ENCODE assay signal across 1 cellular context in genomic region chr11:8688414-8689362, GRCh38.
TF ChIP-seq lines count a peak whose summit lies in the region.

No MANE protein-coding gene starts in this region.

TF ChIP-seq in SK-N-SH, 30 proteins besides CTCF, POLR2A, EP300 and RAD21 (continued from another document):
- TF ChIP-seq REST (IDR thresholded peaks at IDR 0.05; ENCODE audit: low read depth, low read length) (peak; percentile 17; the same call in 1 of the 2 replicates), USF1 (IDR thresholded peaks at IDR 0.05; ENCODE audit: borderline replicate concordance, low read depth) (no peak), CHD2 (IDR thresholded peaks at IDR 0.05; ENCODE audit: low read length, partially characterized antibody) (peak; percentile 95), TEAD4 (IDR thresholded peaks at IDR 0.05; ENCODE audit: borderline replicate concordance, insufficient read depth) (no peak), NFIC (IDR thresholded peaks at IDR 0.05; ENCODE audit: borderline replicate concordance) (peak; percentile 4; the same call in 1 of the 2 replicates), USF2 (IDR thresholded peaks at IDR 0.05; ENCODE audit: borderline replicate concordance, low read depth, low read length) (no peak), RFX5 (IDR thresholded peaks at IDR 0.05; ENCODE audit: low read length) (no peak), MAX (IDR thresholded peaks at IDR 0.05; ENCODE audit: low read depth) (peak; percentile 72), SIN3A (IDR thresholded peaks at IDR 0.05; ENCODE audit: borderline replicate concordance, low read depth, low read length) (peak; percentile 94; the same call in 1 of the 2 replicates), GABPA (IDR thresholded peaks at IDR 0.05; ENCODE audit: low read depth) (peak; percentile 98), FOXJ3 (CRISPR knock-in tag; IDR thresholded peaks at IDR 0.05) (no peak), TAF1 (IDR thresholded peaks at IDR 0.05; ENCODE audit: borderline replicate concordance, low read depth, low read length) (peak; percentile 94), MEF2A (IDR thresholded peaks at IDR 0.05; ENCODE audit: borderline replicate concordance, low read depth) (no peak), TCF12 (IDR thresholded peaks at IDR 0.05) (peak; percentile 47; the same call in 1 of the 2 replicates), YY1 (IDR thresholded peaks at IDR 0.05; ENCODE audit: low read depth) (peak; percentile 26), PBX3 (IDR thresholded peaks at IDR 0.05) (peak; percentile 66), POLR2AphosphoS5 (IDR thresholded peaks at IDR 0.05; ENCODE audit: low read depth, low read length) (peak; percentile 99), FOXM1 (IDR thresholded peaks at IDR 0.05; ENCODE audit: low read depth) (no peak), RCOR1 (IDR thresholded peaks at IDR 0.05; ENCODE audit: low read length) (no peak), MXI1 (IDR thresholded peaks at IDR 0.05; ENCODE audit: low read depth, low read length) (peak; percentile 94)
TF ChIP-seq in SK-N-SH: peak in this region for 20.
